In genomic region chr10:119268871-119269506, GRCh38 we compare ENCODE assay signal across 10 cellular contexts.
DNase-seq lines count a peak whose midpoint lies in the region; ATAC-seq, FAIRE-seq and TF ChIP-seq lines count a peak whose summit lies in the region.
"Had no signal": no experiment of that assay in that cellular context is flagged by ENCODE, and none has a peak within 500 bp of the region (broad histone marks: within the 10 kb centered on the region; RNA-seq: fewer than 3 reads in every experiment).

No MANE protein-coding gene starts in this region.

- peaks cover 0 to 6% (median 0%) of the 10 kb centered on the region in 3 donors for H3K36me3 Mint-ChIP-seq in CD8-positive, alpha-beta memory T cell

- CTCF ChIA-PET in CD8-positive, alpha-beta memory T cell (lab: Charles Lee): interaction anchor here (0.7 to 1.4 kb wide), 5 partner anchors 20 to 55 kb away, joined by 3 to 5 read pairs (median 4); no protein-coding TSS in a partner anchor

- no peak for TF ChIP-seq CTCF in adrenal gland (IDR thresholded peaks at IDR 0.05)

- peaks cover 51 to 67% (median 57%) of the 10 kb centered on the region in 3 donors for H3K4me1 Mint-ChIP-seq in CD8-positive, alpha-beta memory T cell

- no peaks in the 10 kb centered on the region for H3K27me3 Mint-ChIP-seq in CD8-positive, alpha-beta memory T cell
- H3K27me3 Mint-ChIP-seq: dendritic cell treated with granulocyte-macrophage colony-stimulating factor and Interleukin-4, amounts not matched to agents 40 ng/mL and 50 ng/mL, for 4 days had no signal

- WGBS in adrenal gland, 4 donors: 73 to 88% (median 80%) methylated on average over 8 to 11 of the region's 11 CpGs
- WGBS in small intestine, 3 donors: 48 to 81% (median 61%) methylated on average over 11 of the region's 11 CpGs

- ATAC-seq in GM21576 (IDR thresholded peaks at IDR 0.05; ENCODE audit: unreplicated experiment): peak; percentile 80

- intact Hi-C loops in adrenal gland (cut with DNase I): no loop called here

- peak; percentile 69 to 93 (median 89) for DNase-seq in CD8-positive, alpha-beta memory T cell
- peak; percentile 37 for DNase-seq in SK-MEL-5 (ENCODE audit: low read depth, low spot score)
- DNase-seq in adrenal gland: no peak
- DNase-seq in small intestine: no peak
- no peak for DNase-seq in OCI-M2 (lab: John Stamatoyannopoulos, UW; ENCODE audit: unreplicated experiment)
- no peak for DNase-seq in iPS-NIHi11 (ENCODE audit: low spot score)
- DNase-seq in kidney tubule cell (ENCODE audit: low spot score): no peak

- POLR2A ChIA-PET in CD8-positive, alpha-beta memory T cell (lab: Charles Lee): interaction anchor here (1.2 to 1.9 kb wide), 3 partner anchors 37 to 62 kb away, joined by 4 to 9 read pairs (median 4); partner anchors contain the start of gene GRK5

- in situ Hi-C loops in SK-MEL-5 (cut with HindIII; ENCODE audit: low pct_unique_long_range_greater_than_20kb, low sequenced_read_pairs): no loop called here

- H3K27me3 ChIP-seq in CD8-positive, alpha-beta memory T cell (ENCODE audit: insufficient read depth, low read length, poor library complexity, severe bottlenecking): no peaks in the 10 kb centered on the region
- H3K27me3 ChIP-seq in adrenal gland (no peaks in the 10 kb centered on the region), small intestine (ENCODE audit: control insufficient read depth in 2 of 2, insufficient read depth in 2 of 2, low read length in 2 of 2) (no peaks in the 10 kb centered on the region)

- H3K9me3 ChIP-seq in CD8-positive, alpha-beta memory T cell (ENCODE audit: low read length): no peaks in the 10 kb centered on the region
- H3K9me3 ChIP-seq in adrenal gland (replicated peaks in 1 of 3) (no peaks in the 10 kb centered on the region), small intestine (ENCODE audit: control insufficient read depth, low read depth) (no peaks in the 10 kb centered on the region)

- H3K27ac Mint-ChIP-seq in CD8-positive, alpha-beta memory T cell: peak overlapping the region; percentile 95 to 100 (median 100)
- H3K27ac Mint-ChIP-seq: dendritic cell treated with granulocyte-macrophage colony-stimulating factor and Interleukin-4, amounts not matched to agents 40 ng/mL and 50 ng/mL, for 4 days had no signal

- peak overlapping the region; percentile 95 for H3K27ac ChIP-seq in CD8-positive, alpha-beta memory T cell (ENCODE audit: low read depth, low read length)
- H3K27ac ChIP-seq in adrenal gland: peak overlapping the region in 3 of 5 donors; percentile 11 to 62 (median 48)
- peak overlapping the region; percentile 86 to 88 for H3K27ac ChIP-seq in small intestine (ENCODE audit: low read depth in 1 of 2, low read length in 1 of 2)

- H3K4me3 Mint-ChIP-seq in CD8-positive, alpha-beta memory T cell: peak overlapping the region; percentile 7 to 81 (median 73)
- H3K4me3 Mint-ChIP-seq: dendritic cell treated with granulocyte-macrophage colony-stimulating factor and Interleukin-4, amounts not matched to agents 40 ng/mL and 50 ng/mL, for 4 days had no signal

- H3K4me1 ChIP-seq in CD8-positive, alpha-beta memory T cell (ENCODE audit: insufficient read depth, low read length): peaks cover 46% of the 10 kb centered on the region
- H3K4me1 ChIP-seq in adrenal gland (replicated peaks in 1 of 2): peaks cover 19 to 38% of the 10 kb centered on the region in 2 donors
- peaks cover 19 to 27% of the 10 kb centered on the region in 2 donors for H3K4me1 ChIP-seq in small intestine (ENCODE audit: control insufficient read depth in 2 of 2, insufficient read depth in 1 of 2, low read depth in 1 of 2, low read length in 1 of 2)

- H3K9me3 Mint-ChIP-seq in CD8-positive, alpha-beta memory T cell: no peaks in the 10 kb centered on the region
- H3K9me3 Mint-ChIP-seq: dendritic cell treated with granulocyte-macrophage colony-stimulating factor and Interleukin-4, amounts not matched to agents 40 ng/mL and 50 ng/mL, for 4 days had no signal

- TF ChIP-seq POLR2A in adrenal gland (IDR thresholded peaks at IDR 0.05): no peak

- peak overlapping the region; percentile 23 for H3K4me3 ChIP-seq in CD8-positive, alpha-beta memory T cell (ENCODE audit: low read length)
- no peak overlapping the region for H3K4me3 ChIP-seq in adrenal gland
- H3K4me3 ChIP-seq in small intestine (ENCODE audit: low read depth in 1 of 2, low read length in 2 of 2): no peak overlapping the region

- H3K36me3 ChIP-seq in CD8-positive, alpha-beta memory T cell (ENCODE audit: insufficient read depth, low read length): no peaks in the 10 kb centered on the region
- no peaks in the 10 kb centered on the region for H3K36me3 ChIP-seq in adrenal gland (replicated peaks in 1 of 2)
- no peaks in the 10 kb centered on the region for H3K36me3 ChIP-seq in small intestine (ENCODE audit: control insufficient read depth in 2 of 2, insufficient read depth in 2 of 2, low read length in 2 of 2)

- no peak for FAIRE-seq in small intestine (lab: Jason Lieb, UNC)
- FAIRE-seq: G401.6 had no signal

Comparison
In these comparisons a context has a peak if more than half of its experiments do, and no peak if none do; other contexts are left out.
1. DNase-seq: peak in CD8-positive, alpha-beta memory T cell (5 of 5) and SK-MEL-5 (single experiment); none in adrenal gland (0 of 7), small intestine (single experiment), OCI-M2 (single experiment), iPS-NIHi11 (single experiment) and kidney tubule cell (single experiment).
2. Peak in every context shown above with its lines, with median percentiles within 50 percentile points of each other: H3K27ac ChIP-seq.